16 cellular contexts compared by ENCODE assay signal in genomic region chr4:181822005-181822375, GRCh38.
DNase-seq lines count a peak whose midpoint lies in the region; ATAC-seq, FAIRE-seq and TF ChIP-seq lines count a peak whose summit lies in the region.
"Had no signal": no experiment of that assay in that cellular context is flagged by ENCODE, and none has a peak within 500 bp of the region (broad histone marks: within the 10 kb centered on the region; RNA-seq: fewer than 3 reads in every experiment).

No MANE protein-coding gene starts in this region.

- no peak for FAIRE-seq in keratinocyte (lab: Jason Lieb, UNC)

- DNase-seq in DMS153 (lab: John Stamatoyannopoulos, UW) (peak; percentile 36), keratinocyte (ENCODE audit: low read depth, low spot score) (no peak), GM03348 (ENCODE audit: low spot score) (no peak)
- no peak for DNase-seq in activated CD4-positive, alpha-beta T cell treated with anti-CD3 and anti-CD28 coated beads, Interleukin-2, amount 50 U/mL, for 4 hours
- DNase-seq in activated CD4-positive, alpha-beta T cell treated with anti-CD3 and anti-CD28 coated beads for 48 hours, result no peak
- DNase-seq: activated CD8-positive, alpha-beta T cell treated with anti-CD3 and anti-CD28 coated beads for 36 hours; activated gamma-delta T cell treated with Interleukin-2 at 50 U/mL for 16 hours; AML-193; erythroblast; midbrain; psoas muscle; stimulated activated CD4-positive, alpha-beta T cell treated with anti-CD3 and anti-CD28 coated beads, Interleukin-2, amount 100 ng/mL, for 48 hours; stimulated activated naive CD8-positive, alpha-beta T cell treated with anti-CD3 and anti-CD28 coated beads, Interleukin-15, Interleukin-2, amounts not matched to agents 100 U/mL and 50 U/mL, for 24 hours had no signal

- H3K9ac ChIP-seq in OCI-LY3 (ENCODE audit: low read length) (no peak overlapping the region), keratinocyte (ENCODE audit: control insufficient read depth, extremely low read depth, insufficient read depth, low read length) (no peak overlapping the region)

- H3K9me3 ChIP-seq in OCI-LY3 (ENCODE audit: insufficient read depth, low read length) (no peaks in the 10 kb centered on the region), keratinocyte (ENCODE audit: control insufficient read depth, low read depth, low read length) (no peaks in the 10 kb centered on the region)
- H3K9me3 ChIP-seq: psoas muscle had no signal

- H3K79me2 ChIP-seq in OCI-LY3 (ENCODE audit: low read length) (no peaks in the 10 kb centered on the region), keratinocyte (ENCODE audit: control insufficient read depth, insufficient read depth, low read length) (no peaks in the 10 kb centered on the region)

- H3K4me1 ChIP-seq in OCI-LY3 (ENCODE audit: low read length) (no peaks in the 10 kb centered on the region; the same call in 1 of the 2 replicates), keratinocyte (ENCODE audit: control insufficient read depth, extremely low read depth, insufficient read depth, low read length) (peaks cover 3% of the 10 kb centered on the region)
- H3K4me1 ChIP-seq: psoas muscle had no signal

- no peaks in the 10 kb centered on the region for H3K9me1 ChIP-seq in keratinocyte (ENCODE audit: control insufficient read depth, extremely low read depth, insufficient read depth, low read length)

- no peaks in the 10 kb centered on the region for H3K36me3 ChIP-seq in OCI-LY3 (replicated peaks; ENCODE audit: low read depth, low read length)
- H3K36me3 ChIP-seq in keratinocyte (ENCODE audit: control insufficient read depth in 2 of 2, extremely low read depth in 1 of 2, insufficient read depth in 2 of 2, low read length in 2 of 2), result no peaks in the 10 kb centered on the region

- TF ChIP-seq CTCF in OCI-LY3 (IDR thresholded peaks at IDR 0.05; ENCODE audit: low read depth, low read length) (no peak), keratinocyte (optimal IDR thresholded peaks at IDR 0.05 in 1 of 3, IDR thresholded peaks at IDR 0.05 in 1 of 3, conservative IDR thresholded peaks at IDR 0.05 in 1 of 3; ENCODE audit: extremely low read depth in 1 of 3, insufficient read depth in 2 of 3, low read length in 3 of 3) (no peak)

- H3K27ac ChIP-seq in OCI-LY3 (ENCODE audit: low read length) (no peak overlapping the region), keratinocyte (ENCODE audit: control insufficient read depth, insufficient read depth, low read length) (no peak overlapping the region)
- H3K27ac ChIP-seq: psoas muscle had no signal

- H2AFZ ChIP-seq in OCI-LY3 (ENCODE audit: low read depth, low read length) (no peak overlapping the region), keratinocyte (ENCODE audit: control insufficient read depth, low read length) (peak overlapping the region; percentile 52)

- no peaks in the 10 kb centered on the region for H4K20me1 ChIP-seq in OCI-LY3 (ENCODE audit: insufficient read depth, low read length)
- H4K20me1 ChIP-seq in keratinocyte (ENCODE audit: control insufficient read depth, extremely low read depth, insufficient read depth, low read length), result no peaks in the 10 kb centered on the region

- H3K4me3 ChIP-seq in OCI-LY3 (ENCODE audit: low read length), result no peak overlapping the region
- peak overlapping the region in 1 of 3 experiments; percentile 25 for H3K4me3 ChIP-seq in keratinocyte (ENCODE audit: control insufficient read depth in 2 of 3, extremely low read depth in 1 of 3, insufficient read depth in 2 of 3, low read depth in 1 of 3, low read length in 3 of 3)
- H3K4me3 ChIP-seq: psoas muscle had no signal

- ATAC-seq in HG03432 (IDR thresholded peaks at IDR 0.05; ENCODE audit: unreplicated experiment), result peak; percentile 63
- ATAC-seq in GM18498 (IDR thresholded peaks at IDR 0.05; ENCODE audit: unreplicated experiment), result no peak
- ATAC-seq: activated CD8-positive, alpha-beta T cell treated with anti-CD3 and anti-CD28 coated beads for 36 hours; psoas muscle; stimulated activated naive CD8-positive, alpha-beta T cell treated with anti-CD3 and anti-CD28 coated beads, Interleukin-15, Interleukin-2, amounts not matched to agents 100 U/mL and 50 U/mL, for 24 hours had no signal

- dilution Hi-C loops in keratinocyte (cut with MboI; ENCODE audit: extremely low pct_ligation_motif_present, low sequenced_read_pairs), result no loop called here

- H3K4me2 ChIP-seq in OCI-LY3 (ENCODE audit: low read length), result 0 out of 2 replicates have a peak overlapping the region, but pooled peaks have one; percentile 0
- peak overlapping the region; percentile 54 for H3K4me2 ChIP-seq in keratinocyte (ENCODE audit: control insufficient read depth, extremely low read depth, insufficient read depth, low read depth, low read length)

- H3K27me3 ChIP-seq in OCI-LY3 (ENCODE audit: low read depth, low read length) (no peaks in the 10 kb centered on the region), keratinocyte (ENCODE audit: control insufficient read depth, extremely low read depth, insufficient read depth, low read length) (no peaks in the 10 kb centered on the region)
